Comparison of ENCODE assay signal across 13 cellular contexts in the genomic region with DNA sequence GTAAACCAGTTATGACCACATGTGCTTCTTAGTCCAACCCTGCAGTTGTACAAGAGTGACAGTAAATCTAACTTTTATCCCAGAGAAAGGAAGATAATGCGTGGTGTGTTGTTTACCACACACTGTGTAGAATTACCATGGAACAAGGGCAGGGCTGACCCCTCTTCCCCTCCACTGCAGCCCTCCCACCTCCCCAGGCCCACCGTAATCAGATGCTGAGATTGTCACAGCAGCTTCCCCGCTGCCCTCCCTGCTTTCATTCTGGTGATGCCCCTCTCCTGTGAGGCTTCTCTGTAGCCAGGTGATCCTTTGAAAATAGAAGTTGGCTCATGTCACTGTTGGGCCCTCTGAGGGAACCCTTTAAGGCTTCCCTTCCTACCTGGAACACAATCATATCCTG.
DNase-seq lines count a peak whose midpoint lies in the region; ATAC-seq and TF ChIP-seq lines count a peak whose summit lies in the region.
"Had no signal": no experiment of that assay in that cellular context is flagged by ENCODE, and none has a peak within 500 bp of the region (broad histone marks: within the 10 kb centered on the region; RNA-seq: fewer than 3 reads in every experiment).

No MANE protein-coding gene starts in this region.

- no peak for DNase-seq in stimulated activated naive CD8-positive, alpha-beta T cell treated with anti-CD3 and anti-CD28 coated beads, Interleukin-15, amount 100 ng/mL, for 72 hours
- no peak for DNase-seq in stimulated activated naive CD8-positive, alpha-beta T cell treated with anti-CD3 and anti-CD28 coated beads, Interleukin-15, Interleukin-2, amounts not matched to agents 100 U/mL and 50 U/mL, for 24 hours
- DNase-seq in endothelial cell (ENCODE audit: low spot score): no peak
- DNase-seq in naive B cell: no peak
- no peak for DNase-seq in stimulated activated naive B cell treated with anti-CD40 and anti-IgM and Interleukin-4, amounts not matched to agents 10 μg/mL and 1 μg/mL and 100 μg/mL, for 72 hours
- no peak for DNase-seq in NCI-H1417 treated with DMSO at 0.1 percent for 48 hours (lab: John Stamatoyannopoulos, UW)
- no peak for DNase-seq in mucosa of gallbladder (ENCODE audit: low spot score)
- no peak for DNase-seq in left cardiac atrium
- DNase-seq: ACHN; CD4-positive, alpha-beta memory T cell; DMS79; EL; GM23248 had no signal

- TF ChIP-seq CTCF in endothelial cell (IDR thresholded peaks at IDR 0.05; ENCODE audit: unreplicated experiment): no peak

- H3K27me3 Mint-ChIP-seq in stimulated activated naive CD8-positive, alpha-beta T cell treated with anti-CD3 and anti-CD28 coated beads, Interleukin-15, amount 100 ng/mL, for 72 hours: no peaks in the 10 kb centered on the region
- H3K27me3 Mint-ChIP-seq in endothelial cell (ENCODE audit: unreplicated experiment) (peaks cover 2% of the 10 kb centered on the region), naive B cell (no peaks in the 10 kb centered on the region)
- H3K27me3 Mint-ChIP-seq in stimulated activated naive B cell treated with anti-CD40 and anti-IgM and Interleukin-4, amounts not matched to agents 10 μg/mL and 1 μg/mL and 100 μg/mL, for 72 hours: no peaks in the 10 kb centered on the region
- H3K27me3 Mint-ChIP-seq: CD4-positive, alpha-beta memory T cell had no signal

- H3K27ac Mint-ChIP-seq in stimulated activated naive CD8-positive, alpha-beta T cell treated with anti-CD3 and anti-CD28 coated beads, Interleukin-15, amount 100 ng/mL, for 72 hours: peak overlapping the region; percentile 1 to 14
- no peak overlapping the region for H3K27ac Mint-ChIP-seq in endothelial cell (ENCODE audit: unreplicated experiment)
- peak overlapping the region in 4 of 6 donors; percentile 30 to 92 (median 69) for H3K27ac Mint-ChIP-seq in naive B cell
- peak overlapping the region; percentile 11 for H3K27ac Mint-ChIP-seq in stimulated activated naive B cell treated with anti-CD40 and anti-IgM and Interleukin-4, amounts not matched to agents 10 μg/mL and 1 μg/mL and 100 μg/mL, for 72 hours
- H3K27ac Mint-ChIP-seq: CD4-positive, alpha-beta memory T cell had no signal

- no peaks in the 10 kb centered on the region for H3K9me3 Mint-ChIP-seq in stimulated activated naive CD8-positive, alpha-beta T cell treated with anti-CD3 and anti-CD28 coated beads, Interleukin-15, amount 100 ng/mL, for 72 hours
- H3K9me3 Mint-ChIP-seq in endothelial cell (ENCODE audit: unreplicated experiment): no peaks in the 10 kb centered on the region
- H3K9me3 Mint-ChIP-seq in naive B cell: peaks cover 0 to 2% (median 0%) of the 10 kb centered on the region in 7 donors
- peaks cover 0 to 3% of the 10 kb centered on the region in 2 donors for H3K9me3 Mint-ChIP-seq in stimulated activated naive B cell treated with anti-CD40 and anti-IgM and Interleukin-4, amounts not matched to agents 10 μg/mL and 1 μg/mL and 100 μg/mL, for 72 hours
- H3K9me3 Mint-ChIP-seq: CD4-positive, alpha-beta memory T cell had no signal

- H3K36me3 Mint-ChIP-seq in endothelial cell (ENCODE audit: low read depth, unreplicated experiment): peaks cover 4% of the 10 kb centered on the region
- H3K36me3 Mint-ChIP-seq in naive B cell: peaks cover 0 to 6% of the 10 kb centered on the region in 2 donors
- peaks cover 8 to 24% of the 10 kb centered on the region in 2 donors for H3K36me3 Mint-ChIP-seq in stimulated activated naive B cell treated with anti-CD40 and anti-IgM and Interleukin-4, amounts not matched to agents 10 μg/mL and 1 μg/mL and 100 μg/mL, for 72 hours

- intact Hi-C loops in left cardiac atrium (cut with DNase I): no loop called here

- no peak for ATAC-seq in stimulated activated naive CD8-positive, alpha-beta T cell treated with anti-CD3 and anti-CD28 coated beads, Interleukin-15, amount 100 ng/mL, for 72 hours
- no peak for ATAC-seq in stimulated activated naive CD8-positive, alpha-beta T cell treated with anti-CD3 and anti-CD28 coated beads, Interleukin-15, Interleukin-2, amounts not matched to agents 100 U/mL and 50 U/mL, for 24 hours
- ATAC-seq in naive B cell (ENCODE audit: low read depth in 2 of 2) (no peak), left cardiac atrium (no peak)
- ATAC-seq in stimulated activated naive B cell treated with anti-CD40 and anti-IgM and Interleukin-4, amounts not matched to agents 10 μg/mL and 1 μg/mL and 100 μg/mL, for 72 hours (replicated peaks): no peak

- H3K4me3 Mint-ChIP-seq in stimulated activated naive CD8-positive, alpha-beta T cell treated with anti-CD3 and anti-CD28 coated beads, Interleukin-15, amount 100 ng/mL, for 72 hours: no peak overlapping the region
- H3K4me3 Mint-ChIP-seq in endothelial cell (ENCODE audit: unreplicated experiment): peak overlapping the region; percentile 7
- no peak overlapping the region for H3K4me3 Mint-ChIP-seq in naive B cell
- H3K4me3 Mint-ChIP-seq in stimulated activated naive B cell treated with anti-CD40 and anti-IgM and Interleukin-4, amounts not matched to agents 10 μg/mL and 1 μg/mL and 100 μg/mL, for 72 hours: no peak overlapping the region
- H3K4me3 Mint-ChIP-seq: CD4-positive, alpha-beta memory T cell had no signal

- H3K4me1 Mint-ChIP-seq in stimulated activated naive CD8-positive, alpha-beta T cell treated with anti-CD3 and anti-CD28 coated beads, Interleukin-15, amount 100 ng/mL, for 72 hours: peaks cover 5% of the 10 kb centered on the region
- H3K4me1 Mint-ChIP-seq in endothelial cell (ENCODE audit: unreplicated experiment) (peaks cover 24% of the 10 kb centered on the region), naive B cell (peaks cover 32 to 59% (median 47%) of the 10 kb centered on the region in 3 donors)
- peaks cover 8 to 47% of the 10 kb centered on the region in 2 donors for H3K4me1 Mint-ChIP-seq in stimulated activated naive B cell treated with anti-CD40 and anti-IgM and Interleukin-4, amounts not matched to agents 10 μg/mL and 1 μg/mL and 100 μg/mL, for 72 hours
